In the genomic region with DNA sequence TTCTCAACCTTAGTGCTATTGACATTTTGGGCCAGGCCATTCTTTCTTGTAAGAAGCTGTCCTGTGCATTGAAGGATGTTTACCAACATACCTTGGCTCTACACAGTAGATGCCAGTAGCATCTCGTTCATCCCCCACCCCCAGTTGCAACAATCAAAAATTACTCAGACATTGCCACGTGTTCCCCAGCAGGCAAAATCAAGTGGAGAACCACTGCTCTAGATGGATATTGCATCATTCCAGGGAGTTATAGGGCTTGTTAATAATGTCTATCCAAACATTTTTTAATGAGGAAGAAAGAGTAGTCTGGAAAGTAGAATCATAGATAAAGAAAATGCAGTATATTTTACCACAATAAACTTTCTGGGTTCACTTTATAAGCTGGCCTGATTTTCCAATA, we compare ENCODE assay signal across 1 cellular context.
TF ChIP-seq lines count a peak whose summit lies in the region.

No MANE protein-coding gene starts in this region.

TF ChIP-seq in IMR-90, 13 proteins besides CTCF, POLR2A, EP300 and RAD21:
- TF ChIP-seq CEBPB (IDR thresholded peaks at IDR 0.05; ENCODE audit: low read depth, low read length), result peak; percentile 51; the same call in 1 of the 2 replicates
- no peak for TF ChIP-seq CHD1 (IDR thresholded peaks at IDR 0.05; ENCODE audit: low read depth, low read length)
